In the genomic region with DNA sequence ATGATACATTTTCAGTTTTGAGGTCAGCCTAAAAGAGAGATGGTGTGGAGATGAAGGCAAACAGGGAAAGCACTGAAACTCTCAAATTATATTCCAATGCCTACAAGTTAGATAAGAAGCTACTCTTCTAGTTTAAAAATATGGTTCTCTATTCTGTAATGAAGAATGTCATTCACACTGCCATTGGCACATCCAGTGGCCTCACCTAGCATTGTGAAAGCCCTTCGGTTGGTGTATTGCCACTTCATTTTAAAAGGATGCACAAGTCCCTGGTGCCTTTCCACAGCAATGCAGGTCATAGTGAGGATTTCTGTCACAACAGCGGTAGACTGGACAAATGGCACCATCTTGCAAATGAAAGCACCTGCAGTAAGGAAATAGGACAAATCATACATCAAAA, we compare ENCODE assay signal across 36 cellular contexts. TPM values are rescaled to one million over a fixed set of nuclear protein-coding genes. Genes with fewer than 3 reads are reported as not detected.
"Had no signal": no experiment of that assay in that cellular context is flagged by ENCODE, and none has a peak within 500 bp of the region (broad histone marks: within the 10 kb centered on the region; RNA-seq: fewer than 3 reads in every experiment).

No MANE protein-coding gene starts in this region.

- H3K9me3 ChIP-seq: MG63 had no signal

- H3K4me3 ChIP-seq: MG63 had no signal

- DNase-seq: Karpas-422, Kasumi-1, KBM-7, KG1, MG63, MM.1S, MV-4-11, NCI-H1048, NCI-H1092, NCI-H1092 treated with DMSO at 0.1 percent for 48 hours, NCI-H1417, NCI-H1417 treated with DMSO at 0.1 percent for 48 hours, NCI-H1436, NCI-H1436 treated with DMSO at 0.1 percent for 48 hours, NCI-H146, NCI-H1694, NCI-H1694 treated with DMSO at 0.1 percent for 48 hours, NCI-H187, NCI-H187 treated with DMSO at 0.1 percent for 48 hours, NCI-H2029, NCI-H2029 treated with DMSO at 0.1 percent for 48 hours, NCI-H2081 treated with DMSO at 0.1 percent for 48 hours, NCI-H2107, NCI-H2171, NCI-H2171 treated with DMSO at 0.1 percent for 48 hours, NCI-H2227 treated with DMSO at 0.1 percent for 48 hours, NCI-H226, NCI-H345, NCI-H446, NCI-H446 treated with DMSO at 0.1 percent for 48 hours, NCI-H510A, NCI-H510A treated with DMSO at 0.1 percent for 48 hours had no signal

- H3K36me3 ChIP-seq: MG63 had no signal

- H3K27ac ChIP-seq: KMS-11 had no signal

- H3K4me2 ChIP-seq: KMS-11 had no signal

- H3K9ac ChIP-seq: KMS-11 had no signal

RNA-seq across cellular contexts. Expression of a gene that starts 40.6 kb away (rescaled TPM):
- total RNA-seq: LHCN-M2, M059J, NCI-H460 had no signal
